In the genomic region with DNA sequence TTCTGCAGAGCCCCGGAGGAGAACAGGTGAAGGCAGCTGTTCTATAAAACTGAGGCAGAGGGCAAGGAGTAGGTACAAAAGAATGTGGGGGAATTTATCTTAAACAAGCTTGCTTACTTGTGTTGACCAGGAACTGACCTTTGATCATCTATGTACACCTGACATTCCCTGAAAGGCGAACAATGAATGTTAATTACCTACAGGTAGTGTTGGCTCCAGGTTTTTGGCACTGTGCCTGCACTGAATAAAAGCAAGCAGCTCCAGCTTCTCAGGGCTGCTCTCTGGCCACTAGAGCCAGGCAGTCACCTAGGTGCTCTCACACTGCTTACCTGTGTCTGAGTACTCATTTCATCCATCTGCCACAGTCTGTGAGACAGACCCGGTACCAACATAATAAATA, we compare ENCODE assay signal across 16 cellular contexts.
DNase-seq lines count a peak whose midpoint lies in the region; ATAC-seq and TF ChIP-seq lines count a peak whose summit lies in the region.
"Had no signal": no experiment of that assay in that cellular context is flagged by ENCODE, and none has a peak within 500 bp of the region (broad histone marks: within the 10 kb centered on the region; RNA-seq: fewer than 3 reads in every experiment).

No MANE protein-coding gene starts in this region.

- H3K27ac Mint-ChIP-seq in CD4-positive, alpha-beta T cell: no peak overlapping the region
- H3K27ac Mint-ChIP-seq: activated naive CD4-positive, alpha-beta T cell treated with anti-CD3 and anti-CD28 coated beads for 36 hours; CD8-positive, alpha-beta memory T cell; natural killer cell treated with Interleukin-12 subunit alpha and Interleukin-12 subunit beta and Interleukin-15 and Interleukin-18, amount 100 ng/mL, for 72 hours; T-cell had no signal

- TF ChIP-seq CTCF in Peyer's patch (IDR thresholded peaks at IDR 0.05): peak in 2 of 6 experiments; percentile 35 to 36
- no peak for TF ChIP-seq CTCF in CD4-positive, alpha-beta T cell (IDR thresholded peaks at IDR 0.05)

- DNase-seq in DMS53 treated with DMSO at 0.1 percent for 48 hours (lab: John Stamatoyannopoulos, UW; ENCODE audit: unreplicated experiment) (peak; percentile 86), NCI-H1105 (lab: John Stamatoyannopoulos, UW) (peak; percentile 58), Peyer's patch (peak in 2 of 3 donors; percentile 66 to 88)
- DNase-seq in CD4-positive, alpha-beta T cell: no peak
- DNase-seq: activated naive CD4-positive, alpha-beta T cell treated with anti-CD3 and anti-CD28 coated beads for 36 hours; activated T-cell treated with anti-CD3 and anti-CD28 coated beads for 4 hours; aorta; CD8-positive, alpha-beta memory T cell; cerebellar nuclear complex; effector CD8-positive, alpha-beta T cell; heart right ventricle; T-cell had no signal

- POLR2A ChIA-PET in CD4-positive, alpha-beta T cell (lab: Charles Lee): no interaction called here

- H3K36me3 ChIP-seq in Peyer's patch: no peaks in the 10 kb centered on the region
- peaks cover 0 to 3% of the 10 kb centered on the region in 2 donors for H3K36me3 ChIP-seq in mucosa of rectum (ENCODE audit: control insufficient read depth in 2 of 2, insufficient read depth in 2 of 2, low read length in 2 of 2)
- H3K36me3 ChIP-seq: heart right ventricle had no signal

- no peak overlapping the region for H3K4me3 ChIP-seq in Peyer's patch
- H3K4me3 ChIP-seq in mucosa of rectum (ENCODE audit: low read length in 2 of 2): peak overlapping the region in 1 of 2 donors; percentile 51
- H3K4me3 ChIP-seq: heart right ventricle had no signal

- no peak overlapping the region for H3K4me3 Mint-ChIP-seq in CD4-positive, alpha-beta T cell
- H3K4me3 Mint-ChIP-seq: activated naive CD4-positive, alpha-beta T cell treated with anti-CD3 and anti-CD28 coated beads for 36 hours; CD8-positive, alpha-beta memory T cell; natural killer cell treated with Interleukin-12 subunit alpha and Interleukin-12 subunit beta and Interleukin-15 and Interleukin-18, amount 100 ng/mL, for 72 hours; T-cell had no signal

- intact Hi-C loops in CD4-positive, alpha-beta T cell (cut with DNase I, micrococcal nuclease): no loop called here

- CTCF ChIA-PET in CD4-positive, alpha-beta T cell (lab: Charles Lee): no interaction called here

- H3K27me3 Mint-ChIP-seq in CD4-positive, alpha-beta T cell: no peaks in the 10 kb centered on the region
- H3K27me3 Mint-ChIP-seq: CD8-positive, alpha-beta memory T cell had no signal

- H3K4me1 ChIP-seq in Peyer's patch (peaks cover 0 to 6% (median 0%) of the 10 kb centered on the region in 4 donors), mucosa of rectum (ENCODE audit: control insufficient read depth in 2 of 2, insufficient read depth in 2 of 2, low read length in 2 of 2) (peaks cover 7 to 14% of the 10 kb centered on the region in 2 donors)
- H3K4me1 ChIP-seq: heart right ventricle had no signal

- ATAC-seq in GM19324 (IDR thresholded peaks at IDR 0.05; ENCODE audit: low FRiP score, unreplicated experiment) (no peak), HG02885 (IDR thresholded peaks at IDR 0.05; ENCODE audit: poor library complexity, unreplicated experiment) (no peak)
- ATAC-seq in CD4-positive, alpha-beta T cell (ENCODE audit: poor library complexity): no peak
- ATAC-seq: heart right ventricle; natural killer cell treated with Interleukin-12 subunit alpha and Interleukin-12 subunit beta and Interleukin-15 and Interleukin-18, amount 100 ng/mL, for 72 hours; T-cell had no signal

- no peaks in the 10 kb centered on the region for H3K9me3 Mint-ChIP-seq in CD4-positive, alpha-beta T cell
- H3K9me3 Mint-ChIP-seq: activated naive CD4-positive, alpha-beta T cell treated with anti-CD3 and anti-CD28 coated beads for 36 hours; CD8-positive, alpha-beta memory T cell; natural killer cell treated with Interleukin-12 subunit alpha and Interleukin-12 subunit beta and Interleukin-15 and Interleukin-18, amount 100 ng/mL, for 72 hours; T-cell had no signal

- no peaks in the 10 kb centered on the region for H3K9me3 ChIP-seq in Peyer's patch
- H3K9me3 ChIP-seq in mucosa of rectum (ENCODE audit: control insufficient read depth in 2 of 2, low read length in 2 of 2): no peaks in the 10 kb centered on the region
- H3K9me3 ChIP-seq in CD4-positive, alpha-beta T cell (ENCODE audit: control insufficient read depth, low read length): no peaks in the 10 kb centered on the region
- H3K9me3 ChIP-seq: heart right ventricle had no signal

- H3K36me3 Mint-ChIP-seq in CD4-positive, alpha-beta T cell (ENCODE audit: low read depth): no peaks in the 10 kb centered on the region
- H3K36me3 Mint-ChIP-seq: CD8-positive, alpha-beta memory T cell; natural killer cell treated with Interleukin-12 subunit alpha and Interleukin-12 subunit beta and Interleukin-15 and Interleukin-18, amount 100 ng/mL, for 72 hours; T-cell had no signal

- H3K27ac ChIP-seq in Peyer's patch (peak overlapping the region in 2 of 4 donors; percentile 66 to 75), mucosa of rectum (ENCODE audit: low read depth in 2 of 2, low read length in 2 of 2) (peak overlapping the region; percentile 62 to 65)
- H3K27ac ChIP-seq in CD4-positive, alpha-beta T cell (ENCODE audit: low read depth, low read length): no peak overlapping the region
- H3K27ac ChIP-seq: heart right ventricle had no signal

- H3K4me1 Mint-ChIP-seq in CD4-positive, alpha-beta T cell (ENCODE audit: low read depth): no peaks in the 10 kb centered on the region

- H3K27me3 ChIP-seq in Peyer's patch (no peaks in the 10 kb centered on the region), mucosa of rectum (ENCODE audit: control insufficient read depth in 2 of 2, insufficient read depth in 2 of 2, low read length in 2 of 2) (no peaks in the 10 kb centered on the region)
- no peaks in the 10 kb centered on the region for H3K27me3 ChIP-seq in CD4-positive, alpha-beta T cell (ENCODE audit: control insufficient read depth, insufficient read depth, low read length)
- H3K27me3 ChIP-seq: heart right ventricle had no signal

- no peak overlapping the region for H3K9ac ChIP-seq in mucosa of rectum (ENCODE audit: low read depth in 1 of 2, low read length in 2 of 2)

- TF ChIP-seq POLR2A in Peyer's patch (IDR thresholded peaks at IDR 0.05): no peak

Comparison
In these comparisons a context has a peak if more than half of its experiments do, and no peak if none do; other contexts are left out.
1. DNase-seq: peak in DMS53 treated with DMSO at 0.1 percent for 48 hours (single experiment), NCI-H1105 (single experiment) and Peyer's patch (2 of 3); none in CD4-positive, alpha-beta T cell (0 of 10).